38 cellular contexts compared by ENCODE assay signal in the genomic region with DNA sequence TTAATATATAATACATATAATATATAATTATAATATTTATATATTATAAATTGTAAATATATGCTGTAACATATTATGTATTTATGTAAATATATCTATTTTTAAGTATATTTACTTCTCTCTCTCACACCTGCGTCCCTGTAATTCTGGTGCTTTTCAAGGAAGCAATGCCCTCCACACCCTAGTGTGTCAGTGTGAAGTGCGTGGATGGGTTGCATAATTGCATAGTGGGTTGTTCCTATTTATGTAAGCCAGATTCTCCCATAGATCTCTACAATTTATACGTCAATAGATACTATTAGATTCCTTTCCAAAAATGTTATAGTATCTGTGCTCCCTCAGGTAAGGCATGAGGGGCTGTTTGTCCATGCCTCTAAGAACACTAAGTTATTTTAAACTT. TPM values are rescaled to one million over a fixed set of nuclear protein-coding genes. Genes with fewer than 3 reads are reported as not detected.
"Had no signal": no experiment of that assay in that cellular context is flagged by ENCODE, and none has a peak within 500 bp of the region (broad histone marks: within the 10 kb centered on the region; RNA-seq: fewer than 3 reads in every experiment).

No MANE protein-coding gene starts in this region.

- H3K4me1 Mint-ChIP-seq: activated B cell treated with CpG ODN at 0.5 μM for 24 hours; activated CD4-positive, alpha-beta T cell treated with anti-CD3 and anti-CD28 coated beads for 36 hours; activated naive CD4-positive, alpha-beta T cell treated with anti-CD3 and anti-CD28 coated beads, Interleukin-2, amount 10 ng/mL, durations not matched to agents 7 days and 5 days; activated naive CD4-positive, alpha-beta T cell treated with anti-CD3 and anti-CD28 coated beads, Interleukin-2, amount 50 U/mL, for 24 hours; activated naive CD8-positive, alpha-beta T cell treated with anti-CD3 and anti-CD28 coated beads, Interleukin-2, amount 50 U/mL, for 24 hours had no signal

- H3K27ac Mint-ChIP-seq: activated B cell treated with CpG ODN at 0.5 μM for 24 hours; activated CD4-positive, alpha-beta memory T cell treated with anti-CD3 and anti-CD28 coated beads, Interleukin-2, amount 10 ng/mL, durations not matched to agents 7 days and 5 days; activated CD4-positive, alpha-beta T cell treated with anti-CD3 and anti-CD28 coated beads for 36 hours; activated CD4-positive, alpha-beta T cell treated with anti-CD3 and anti-CD28 coated beads, Interleukin-2, amount 10 ng/mL, durations not matched to agents 7 days and 5 days; activated CD8-positive, alpha-beta memory T cell treated with anti-CD3 and anti-CD28 coated beads, Interleukin-2, amount 10 ng/mL, durations not matched to agents 7 days and 5 days; activated CD8-positive, alpha-beta T cell treated with anti-CD3 and anti-CD28 coated beads, Interleukin-2, amount 10 ng/mL, durations not matched to agents 7 days and 5 days; activated naive CD4-positive, alpha-beta T cell treated with anti-CD3 and anti-CD28 coated beads, Interleukin-2, amount 10 ng/mL, durations not matched to agents 7 days and 5 days; activated naive CD4-positive, alpha-beta T cell treated with anti-CD3 and anti-CD28 coated beads, Interleukin-2, amount 50 U/mL, for 24 hours; activated naive CD8-positive, alpha-beta T cell; activated naive CD8-positive, alpha-beta T cell treated with anti-CD3 and anti-CD28 coated beads, Interleukin-2, amount 10 ng/mL, durations not matched to agents 7 days and 5 days; activated naive CD8-positive, alpha-beta T cell treated with anti-CD3 and anti-CD28 coated beads, Interleukin-2, amount 50 U/mL, for 24 hours; activated T-cell treated with anti-CD3 and anti-CD28 coated beads, Interleukin-2, amount 50 U/mL, for 24 hours; activated T-helper 2 cell treated with anti-CD3 and anti-CD28 coated beads, Interferon-gamma antibody, Interleukin-2, Interleukin-4, amounts not matched to agents 10 μg/mL and 5 μg/mL and 100 μg/mL, durations not matched to agents 14 hours and 24 hours and 36 hours; T-helper 1 cell treated with Interleukin-12 subunit alpha and Interleukin-12 subunit beta and Interleukin-4 antibody, amounts not matched to agents 30 μg/mL and 1 μg/mL, for 36 hours; T-helper 2 cell treated with Interferon-gamma antibody and Interleukin-4, amounts not matched to agents 5 μg/mL and 100 μg/mL, for 36 hours had no signal

- DNase-seq: activated B cell treated with CpG ODN at 0.5 μM for 24 hours; activated CD4-positive, alpha-beta memory T cell treated with anti-CD3 and anti-CD28 coated beads, Interleukin-2, amount 10 ng/mL, durations not matched to agents 7 days and 5 days; activated CD4-positive, alpha-beta T cell treated with anti-CD3 and anti-CD28 coated beads for 1 hour; activated CD4-positive, alpha-beta T cell treated with anti-CD3 and anti-CD28 coated beads for 36 hours; activated CD4-positive, alpha-beta T cell treated with anti-CD3 and anti-CD28 coated beads for 48 hours; activated CD4-positive, alpha-beta T cell treated with anti-CD3 and anti-CD28 coated beads, Interleukin-2, amount 10 ng/mL, durations not matched to agents 7 days and 5 days; activated CD4-positive, alpha-beta T cell treated with anti-CD3 and anti-CD28 coated beads, Interleukin-2, amount 50 U/mL, for 48 hours; activated CD8-positive, alpha-beta memory T cell treated with anti-CD3 and anti-CD28 coated beads for 24 hours; activated CD8-positive, alpha-beta memory T cell treated with anti-CD3 and anti-CD28 coated beads, Interleukin-2, amount 10 ng/mL, durations not matched to agents 7 days and 5 days; activated CD8-positive, alpha-beta memory T cell treated with anti-CD3 and anti-CD28 coated beads, Interleukin-2, amount 50 U/mL, for 48 hours; activated CD8-positive, alpha-beta T cell treated with anti-CD3 and anti-CD28 coated beads, Interleukin-2, amount 10 ng/mL, durations not matched to agents 7 days and 5 days; activated effector memory CD4-positive, alpha-beta T cell treated with Interleukin-2 at 50 U/mL for 16 hours; activated gamma-delta T cell; activated naive CD4-positive, alpha-beta T cell treated with anti-CD3 and anti-CD28 coated beads, Interleukin-2, amount 10 ng/mL, durations not matched to agents 7 days and 5 days; activated naive CD4-positive, alpha-beta T cell treated with Interleukin-2 at 50 U/mL for 16 hours; activated naive CD8-positive, alpha-beta T cell treated with anti-CD3 and anti-CD28 coated beads, Interleukin-2, amount 10 ng/mL, durations not matched to agents 7 days and 5 days; activated naive CD8-positive, alpha-beta T cell treated with anti-CD3 and anti-CD28 coated beads, Interleukin-2, amount 50 U/mL, for 24 hours; activated T-cell treated with anti-CD3 and anti-CD28 coated beads, Interleukin-2, amount 50 U/mL, for 24 hours; activated T-cell treated with anti-CD3 and anti-CD28 coated beads, Interleukin-2, amount 50 U/mL, for 48 hours; amygdala; anterior cingulate cortex; body of pancreas; brain microvascular endothelial cell; central memory CD4-positive, alpha-beta T cell; T-helper 1 cell; T-helper 2 cell; T-helper 9 cell; WERI-Rb-1 had no signal

- ATAC-seq: activated CD4-positive, alpha-beta T cell treated with anti-CD3 and anti-CD28 coated beads for 36 hours; activated CD8-positive, alpha-beta memory T cell treated with anti-CD3 and anti-CD28 coated beads, Interleukin-2, amount 10 ng/mL, durations not matched to agents 7 days and 5 days; activated CD8-positive, alpha-beta T cell treated with anti-CD3 and anti-CD28 coated beads, Interleukin-2, amount 10 ng/mL, durations not matched to agents 7 days and 5 days; activated naive CD8-positive, alpha-beta T cell treated with anti-CD3 and anti-CD28 coated beads, Interleukin-2, amount 50 U/mL, for 24 hours; body of pancreas had no signal

- FAIRE-seq: astrocyte, TTC549 had no signal

- H3K4me3 Mint-ChIP-seq: activated B cell treated with CpG ODN at 0.5 μM for 24 hours; activated CD4-positive, alpha-beta memory T cell treated with anti-CD3 and anti-CD28 coated beads, Interleukin-2, amount 10 ng/mL, durations not matched to agents 7 days and 5 days; activated CD4-positive, alpha-beta T cell treated with anti-CD3 and anti-CD28 coated beads for 36 hours; activated CD4-positive, alpha-beta T cell treated with anti-CD3 and anti-CD28 coated beads, Interleukin-2, amount 10 ng/mL, durations not matched to agents 7 days and 5 days; activated CD8-positive, alpha-beta memory T cell treated with anti-CD3 and anti-CD28 coated beads, Interleukin-2, amount 10 ng/mL, durations not matched to agents 7 days and 5 days; activated CD8-positive, alpha-beta T cell treated with anti-CD3 and anti-CD28 coated beads, Interleukin-2, amount 10 ng/mL, durations not matched to agents 7 days and 5 days; activated naive CD4-positive, alpha-beta T cell treated with anti-CD3 and anti-CD28 coated beads, Interleukin-2, amount 10 ng/mL, durations not matched to agents 7 days and 5 days; activated naive CD4-positive, alpha-beta T cell treated with anti-CD3 and anti-CD28 coated beads, Interleukin-2, amount 50 U/mL, for 24 hours; activated naive CD8-positive, alpha-beta T cell; activated naive CD8-positive, alpha-beta T cell treated with anti-CD3 and anti-CD28 coated beads, Interleukin-2, amount 10 ng/mL, durations not matched to agents 7 days and 5 days; activated naive CD8-positive, alpha-beta T cell treated with anti-CD3 and anti-CD28 coated beads, Interleukin-2, amount 50 U/mL, for 24 hours; activated T-cell treated with anti-CD3 and anti-CD28 coated beads, Interleukin-2, amount 50 U/mL, for 24 hours; T-helper 1 cell treated with Interleukin-12 subunit alpha and Interleukin-12 subunit beta and Interleukin-4 antibody, amounts not matched to agents 30 μg/mL and 1 μg/mL, for 36 hours; T-helper 2 cell treated with Interferon-gamma antibody and Interleukin-4, amounts not matched to agents 5 μg/mL and 100 μg/mL, for 36 hours had no signal

- H3K36me3 Mint-ChIP-seq: activated naive CD4-positive, alpha-beta T cell treated with anti-CD3 and anti-CD28 coated beads, Interleukin-2, amount 10 ng/mL, durations not matched to agents 7 days and 5 days; activated naive CD8-positive, alpha-beta T cell; activated naive CD8-positive, alpha-beta T cell treated with anti-CD3 and anti-CD28 coated beads, Interleukin-2, amount 10 ng/mL, durations not matched to agents 7 days and 5 days had no signal

RNA-seq across cellular contexts. Expression of gene CPN1, which starts 49.9 kb away (rescaled TPM):
- total RNA-seq: activated B cell treated with CpG ODN at 0.5 μM for 24 hours; activated CD4-positive, alpha-beta memory T cell treated with anti-CD3 and anti-CD28 coated beads, Interleukin-2, amount 10 ng/mL, durations not matched to agents 7 days and 5 days; activated CD4-positive, alpha-beta T cell treated with anti-CD3 and anti-CD28 coated beads for 36 hours; activated CD4-positive, alpha-beta T cell treated with anti-CD3 and anti-CD28 coated beads, Interleukin-2, amount 10 ng/mL, durations not matched to agents 7 days and 5 days; activated CD8-positive, alpha-beta memory T cell treated with anti-CD3 and anti-CD28 coated beads, Interleukin-2, amount 10 ng/mL, durations not matched to agents 7 days and 5 days; activated CD8-positive, alpha-beta T cell treated with anti-CD3 and anti-CD28 coated beads, Interleukin-2, amount 10 ng/mL, durations not matched to agents 7 days and 5 days; activated naive CD8-positive, alpha-beta T cell treated with anti-CD3 and anti-CD28 coated beads, Interleukin-2, amount 10 ng/mL, durations not matched to agents 7 days and 5 days; activated T-helper 2 cell treated with anti-CD3 and anti-CD28 coated beads, Interferon-gamma antibody, Interleukin-2, Interleukin-4, amounts not matched to agents 10 μg/mL and 5 μg/mL and 100 μg/mL, durations not matched to agents 14 hours and 24 hours and 36 hours; astrocyte; body of pancreas; breast epithelium; cardiac septum; cerebellum had no signal
